Comparison of ENCODE assay signal across 22 cellular contexts in genomic region chr21:29290245-29290644, GRCh38.
"Had no signal": no experiment of that assay in that cellular context is flagged by ENCODE, and none has a peak within 500 bp of the region (broad histone marks: within the 10 kb centered on the region; RNA-seq: fewer than 3 reads in every experiment).

No MANE protein-coding gene starts in this region.

- H3K27me3 ChIP-seq: Peyer's patch, SJCRH30 had no signal

- H3K9me3 ChIP-seq: Peyer's patch, SJCRH30, SK-N-SH had no signal

- H3K4me1 ChIP-seq: SJCRH30 had no signal

- ATAC-seq: activated CD8-positive, alpha-beta T cell treated with anti-CD3 and anti-CD28 coated beads for 36 hours; activated T-cell treated with anti-CD3 and anti-CD28 coated beads, Interleukin-2, amount 50 U/mL, for 72 hours had no signal

- DNase-seq: activated B cell treated with CpG ODN at 0.5 μM for 24 hours; activated CD8-positive, alpha-beta memory T cell treated with anti-CD3 and anti-CD28 coated beads, Interleukin-2, amount 50 U/mL, for 4 hours; activated CD8-positive, alpha-beta T cell treated with anti-CD3 and anti-CD28 coated beads for 36 hours; activated gamma-delta T cell treated with Interleukin-2 at 50 U/mL for 16 hours; activated naive CD4-positive, alpha-beta T cell treated with anti-CD3 and anti-CD28 coated beads, Interleukin-2, amount 10 ng/mL, durations not matched to agents 7 days and 5 days; activated naive CD8-positive, alpha-beta T cell treated with anti-CD3 and anti-CD28 coated beads for 36 hours; activated T-cell treated with anti-CD3 and anti-CD28 coated beads, Interleukin-2, amount 50 U/mL, for 72 hours; cerebellar nuclear complex; KG1; MV-4-11; NCI-H1092 treated with DMSO at 0.1 percent for 48 hours; NCI-H1417 treated with DMSO at 0.1 percent for 48 hours; NCI-H1694 treated with DMSO at 0.1 percent for 48 hours; NCI-H2029 treated with DMSO at 0.1 percent for 48 hours; NCI-H524; NCI-H748 treated with DMSO at 0.1 percent for 48 hours; Peyer's patch; Right ventricle myocardium superior; SJCRH30; SK-N-SH; T-helper 1 cell had no signal

- H3K9ac ChIP-seq: SK-N-SH had no signal

- H3K4me3 ChIP-seq: Peyer's patch, SJCRH30 had no signal

- H3K27ac ChIP-seq: RWPE1, SJCRH30 had no signal

- H3K36me3 ChIP-seq: Peyer's patch, SJCRH30 had no signal

- H3K4me2 ChIP-seq: SK-N-SH had no signal
